16 cellular contexts compared by ENCODE assay signal in genomic region chr2:25066455-25066854, GRCh38.
"Had no signal": no experiment of that assay in that cellular context is flagged by ENCODE, and none has a peak within 500 bp of the region (broad histone marks: within the 10 kb centered on the region; RNA-seq: fewer than 3 reads in every experiment).

No MANE protein-coding gene starts in this region.

- ATAC-seq: left ventricle myocardium superior; lower lobe of right lung; naive thymus-derived CD8-positive, alpha-beta T cell; psoas muscle; right cardiac atrium; stimulated activated effector memory CD8-positive, alpha-beta T cell treated with anti-CD3 and anti-CD28 coated beads, Interleukin-12 subunit alpha, Interleukin-12 subunit beta, amount 100 ng/mL, for 72 hours had no signal

- H3K4me1 Mint-ChIP-seq: stimulated activated effector memory CD8-positive, alpha-beta T cell treated with anti-CD3 and anti-CD28 coated beads, Interleukin-12 subunit alpha, Interleukin-12 subunit beta, amount 100 ng/mL, for 72 hours had no signal

- H3K27ac Mint-ChIP-seq: nephron progenitor cell; stimulated activated effector memory CD8-positive, alpha-beta T cell treated with anti-CD3 and anti-CD28 coated beads, Interleukin-12 subunit alpha, Interleukin-12 subunit beta, amount 100 ng/mL, for 72 hours had no signal

- DNase-seq: effector CD4-positive, alpha-beta T cell; left ventricle myocardium superior; lower lobe of right lung; naive thymus-derived CD8-positive, alpha-beta T cell; nephron progenitor cell; nucleus accumbens; psoas muscle; right cardiac atrium; stimulated activated CD4-positive, alpha-beta T cell treated with anti-CD3 and anti-CD28 coated beads, Interleukin-2, amount 100 ng/mL, for 24 hours; stimulated activated CD4-positive, alpha-beta T cell treated with anti-CD3 and anti-CD28 coated beads, Interleukin-4, amount 100 ng/mL, for 24 hours; stimulated activated naive CD4-positive, alpha-beta T cell treated with Interleukin-2 at 50 U/mL for 16 hours; stomach; testis; tibial artery; upper lobe of left lung had no signal

- H3K27me3 Mint-ChIP-seq: naive thymus-derived CD8-positive, alpha-beta T cell had no signal

- H3K36me3 Mint-ChIP-seq: stimulated activated effector memory CD8-positive, alpha-beta T cell treated with anti-CD3 and anti-CD28 coated beads, Interleukin-12 subunit alpha, Interleukin-12 subunit beta, amount 100 ng/mL, for 72 hours had no signal

- H3K4me3 Mint-ChIP-seq: naive thymus-derived CD8-positive, alpha-beta T cell; nephron progenitor cell; stimulated activated effector memory CD8-positive, alpha-beta T cell treated with anti-CD3 and anti-CD28 coated beads, Interleukin-12 subunit alpha, Interleukin-12 subunit beta, amount 100 ng/mL, for 72 hours had no signal
